In genomic region chr7:2879354-2879753, GRCh38 we compare ENCODE assay signal across 19 cellular contexts. TPM values are rescaled to one million over a fixed set of nuclear protein-coding genes. Genes with fewer than 3 reads are reported as not detected.
DNase-seq lines count a peak whose midpoint lies in the region; ATAC-seq, FAIRE-seq and TF ChIP-seq lines count a peak whose summit lies in the region.
"Had no signal": no experiment of that assay in that cellular context is flagged by ENCODE, and none has a peak within 500 bp of the region (broad histone marks: within the 10 kb centered on the region; RNA-seq: fewer than 3 reads in every experiment).

No MANE protein-coding gene starts in this region.

- no peak for TF ChIP-seq POLR2A in GM12891 (IDR thresholded peaks at IDR 0.05; ENCODE audit: low read depth, low read length)

- no peak for TF ChIP-seq CTCF in CD4-positive, alpha-beta T cell (IDR thresholded peaks at IDR 0.05)
- TF ChIP-seq CTCF in WTC11 (IDR thresholded peaks at IDR 0.05) = no peak
- TF ChIP-seq CTCF in neural crest cell (conservative IDR thresholded peaks at IDR 0.05) = no peak
- no peak for TF ChIP-seq CTCF in MM.1S (IDR thresholded peaks at IDR 0.05; ENCODE audit: low read length)
- TF ChIP-seq CTCF in osteoblast (IDR thresholded peaks at IDR 0.05; ENCODE audit: extremely low read depth, low read depth, low read length) = no peak

- no peaks in the 10 kb centered on the region for H3K36me3 Mint-ChIP-seq in CD4-positive, alpha-beta T cell (ENCODE audit: low read depth)
- H3K36me3 Mint-ChIP-seq in WTC11 (no peaks in the 10 kb centered on the region), neural crest cell (ENCODE audit: low read depth) (no peaks in the 10 kb centered on the region)
- H3K36me3 Mint-ChIP-seq: IgD-negative memory B cell had no signal

- H3K9me3 Mint-ChIP-seq in CD4-positive, alpha-beta T cell = no peaks in the 10 kb centered on the region
- peaks cover 6% of the 10 kb centered on the region; the same call in 1 of the 2 replicates for H3K9me3 Mint-ChIP-seq in WTC11
- no peaks in the 10 kb centered on the region for H3K9me3 Mint-ChIP-seq in neural crest cell

- H3K4me3 Mint-ChIP-seq in CD4-positive, alpha-beta T cell = no peak overlapping the region
- H3K4me3 Mint-ChIP-seq in WTC11 (no peak overlapping the region), neural crest cell (no peak overlapping the region)

- POLR2A ChIA-PET in CD4-positive, alpha-beta T cell (lab: Charles Lee) = interaction anchor here (1.3 kb wide), 1 partner anchor 213 kb away, joined by 4 read pairs; no protein-coding TSS in a partner anchor
- POLR2A ChIA-PET in WTC11 (lab: Charles Lee) = no interaction called here

- peak; percentile 94 for FAIRE-seq in GM12891 (lab: Jason Lieb, UNC)
- FAIRE-seq: GM19239 had no signal

- H3K4me3 ChIP-seq in MM.1S (ENCODE audit: low read length) (no peak overlapping the region), osteoblast (ENCODE audit: insufficient read depth, low read length) (no peak overlapping the region)
- H3K4me3 ChIP-seq: SJSA1 had no signal

- no peaks in the 10 kb centered on the region for H3K9me2 ChIP-seq in MM.1S (replicated peaks; ENCODE audit: insufficient read depth, low read length)

- CTCF ChIA-PET in CD4-positive, alpha-beta T cell (lab: Charles Lee) = no interaction called here
- CTCF ChIA-PET in WTC11 (lab: Charles Lee) = no interaction called here

- H3F3A ChIP-seq in MM.1S (ENCODE audit: insufficient read depth, low read length) = no peaks in the 10 kb centered on the region

- H3K79me2 ChIP-seq in MM.1S (ENCODE audit: low read length) (no peaks in the 10 kb centered on the region), osteoblast (ENCODE audit: insufficient read depth, low read length) (no peaks in the 10 kb centered on the region)

- H3K9ac ChIP-seq in MM.1S (ENCODE audit: low read length) = no peak overlapping the region

- DNase-seq in CD4-positive, alpha-beta T cell = no peak
- DNase-seq in GM12891 (ENCODE audit: insufficient read length, low spot score) (no peak), WTC11 (ENCODE audit: low spot score) (no peak), neural crest cell (ENCODE audit: low read depth, low spot score) (no peak), SK-N-DZ (ENCODE audit: low spot score) (no peak), MM.1S (no peak), osteoblast (ENCODE audit: insufficient read length, low spot score, missing footprints) (no peak)
- DNase-seq: ACHN, AML-193, DMS 273 treated with DMSO at 0.1 percent for 48 hours, EL, NCI-H1417, NCI-H1930, NCI-H526 treated with DMSO at 0.1 percent for 48 hours, PC-3, SW 1271 had no signal

- H3K27ac Mint-ChIP-seq in CD4-positive, alpha-beta T cell = peak overlapping the region; percentile 73
- H3K27ac Mint-ChIP-seq in WTC11 (peak overlapping the region; percentile 76; the same call in 1 of the 2 replicates), neural crest cell (ENCODE audit: unreplicated experiment) (peak overlapping the region; percentile 78)
- H3K27ac Mint-ChIP-seq: IgD-negative memory B cell had no signal

- no peak for ATAC-seq in CD4-positive, alpha-beta T cell (ENCODE audit: poor library complexity)
- ATAC-seq in WTC11 = no peak
- ATAC-seq: PC-3 had no signal

- H3K36me3 ChIP-seq in MM.1S (replicated peaks; ENCODE audit: insufficient read depth, low read length) (no peaks in the 10 kb centered on the region), osteoblast (ENCODE audit: insufficient read depth, low read length) (no peaks in the 10 kb centered on the region)
- H3K36me3 ChIP-seq: SJSA1 had no signal

- no peak overlapping the region for H3K4me2 ChIP-seq in MM.1S (ENCODE audit: low read depth, low read length)
- H3K4me2 ChIP-seq in osteoblast (ENCODE audit: insufficient read depth, low read length) = no peak overlapping the region

- no peak overlapping the region for H2AFZ ChIP-seq in MM.1S (ENCODE audit: low read length)
- no peak overlapping the region for H2AFZ ChIP-seq in osteoblast (ENCODE audit: low read length)

- H3K27me3 ChIP-seq in CD4-positive, alpha-beta T cell (ENCODE audit: control insufficient read depth, insufficient read depth, low read length) = no peaks in the 10 kb centered on the region
- H3K27me3 ChIP-seq in MM.1S (replicated peaks; ENCODE audit: insufficient read depth, low read length) = no peaks in the 10 kb centered on the region
- H3K27me3 ChIP-seq in osteoblast (ENCODE audit: insufficient read depth, low read length) = no peaks in the 10 kb centered on the region
- H3K27me3 ChIP-seq: SJSA1 had no signal

- no peaks in the 10 kb centered on the region for H4K20me1 ChIP-seq in MM.1S (ENCODE audit: insufficient read depth, low read length)
- H4K20me1 ChIP-seq in osteoblast (ENCODE audit: insufficient read depth, low read length) = no peaks in the 10 kb centered on the region

- H3K9me3 ChIP-seq in CD4-positive, alpha-beta T cell (ENCODE audit: control insufficient read depth, low read length) = no peaks in the 10 kb centered on the region
- H3K9me3 ChIP-seq in MM.1S (replicated peaks; ENCODE audit: insufficient read depth, low read length) (no peaks in the 10 kb centered on the region), osteoblast (ENCODE audit: low read depth, low read length) (no peaks in the 10 kb centered on the region)
- H3K9me3 ChIP-seq: SJSA1 had no signal

- peaks cover 41% of the 10 kb centered on the region for H3K4me1 Mint-ChIP-seq in CD4-positive, alpha-beta T cell (ENCODE audit: low read depth)
- H3K4me1 Mint-ChIP-seq in WTC11 (peaks cover 47% of the 10 kb centered on the region), neural crest cell (peaks cover 17% of the 10 kb centered on the region)

- H3K27me3 Mint-ChIP-seq in CD4-positive, alpha-beta T cell = no peaks in the 10 kb centered on the region
- H3K27me3 Mint-ChIP-seq in WTC11 (ENCODE audit: low read depth) (no peaks in the 10 kb centered on the region), neural crest cell (ENCODE audit: low read depth) (no peaks in the 10 kb centered on the region)
- H3K27me3 Mint-ChIP-seq: IgD-negative memory B cell had no signal

- intact Hi-C loops in CD4-positive, alpha-beta T cell (cut with DNase I, micrococcal nuclease) = no loop called here

- H3K27ac ChIP-seq in CD4-positive, alpha-beta T cell (ENCODE audit: low read depth, low read length) = no peak overlapping the region
- H3K27ac ChIP-seq in MM.1S (ENCODE audit: low read length) = no peak overlapping the region
- H3K27ac ChIP-seq in osteoblast (ENCODE audit: low read depth, low read length) = no peak overlapping the region
- H3K27ac ChIP-seq: SJSA1 had no signal

- H3K4me1 ChIP-seq in MM.1S (ENCODE audit: low read length) (no peaks in the 10 kb centered on the region), osteoblast (ENCODE audit: insufficient read depth, low read length) (no peaks in the 10 kb centered on the region)

TF ChIP-seq in GM12891, 5 proteins besides CTCF, POLR2A, EP300 and RAD21:
- TF ChIP-seq PAX5 (IDR thresholded peaks at IDR 0.05; ENCODE audit: insufficient read depth, low read length, severe bottlenecking) (no peak), SPI1 (IDR thresholded peaks at IDR 0.05; ENCODE audit: low read depth, low read length) (no peak), TAF1 (IDR thresholded peaks at IDR 0.05; ENCODE audit: low read depth, low read length) (no peak), POU2F2 (IDR thresholded peaks at IDR 0.05; ENCODE audit: low read depth, low read length) (no peak), POLR2AphosphoS5 (IDR thresholded peaks at IDR 0.05; ENCODE audit: low read depth, low read length) (no peak)

TF ChIP-seq in WTC11, 78 proteins besides CTCF, POLR2A, EP300 and RAD21 (continues in another document):
- TF ChIP-seq E2F1 (CRISPR knock-in tag; IDR thresholded peaks at IDR 0.05) (no peak), NFE2L1 (CRISPR knock-in tag; IDR thresholded peaks at IDR 0.05) (no peak), NFYB (CRISPR knock-in tag; conservative IDR thresholded peaks at IDR 0.05; ENCODE audit: low read depth) (no peak), USF1 (CRISPR knock-in tag; IDR thresholded peaks at IDR 0.05) (no peak), TEAD1 (CRISPR knock-in tag; IDR thresholded peaks at IDR 0.05) (no peak), FOXP4 (CRISPR knock-in tag; IDR thresholded peaks at IDR 0.05) (no peak)

RNA-seq across cellular contexts. Expression of gene GNA12, which starts 35.2 kb away (rescaled TPM):
- total RNA-seq in CD4-positive, alpha-beta T cell = 10 to 100 TPM; 16.0 to 16.1 TPM
- 17.9 TPM for polyA plus RNA-seq in GM12891 (2012; ENCODE audit: low read depth, missing spikeins)
- 89.2 to 99.6 TPM (median 90.3 TPM) in 3 replicates for total RNA-seq in WTC11 (2021)
- total RNA-seq in neural crest cell = 62.5 and 63.5 TPM in 2 replicates
- 11.6 and 14.4 TPM in 2 replicates for polyA plus RNA-seq in SK-N-DZ (2014; cell fraction: cytosol; rRNA removed)
- polyA plus RNA-seq in SK-N-DZ (2014; cell fraction: nucleus; rRNA removed) = 5.5 and 9.0 TPM in 2 replicates
- 27.1 and 32.7 TPM in 2 replicates for total RNA-seq in osteoblast
